In the genomic region with DNA sequence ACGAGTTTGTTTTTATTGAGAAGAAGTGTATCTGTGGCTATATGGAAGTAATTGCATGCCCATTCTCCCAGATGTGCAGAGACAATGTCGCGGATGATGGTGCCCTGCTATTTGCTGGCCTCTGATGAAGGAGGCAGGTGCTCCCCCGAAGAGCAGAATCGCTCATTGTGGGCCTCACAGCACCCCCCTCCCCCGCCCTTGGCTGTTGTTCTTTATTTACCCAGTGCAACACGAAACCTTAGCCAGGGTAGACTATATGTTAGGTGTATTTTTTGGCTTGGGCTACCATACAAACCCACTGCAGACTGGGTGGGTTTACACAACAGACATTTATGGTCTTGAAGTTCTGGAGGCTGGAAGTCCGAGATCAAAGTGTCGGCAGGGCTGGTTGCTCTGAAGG, we compare ENCODE assay signal across 25 cellular contexts. TPM values are rescaled to one million over a fixed set of nuclear protein-coding genes. Genes with fewer than 3 reads are reported as not detected.
"Had no signal": no experiment of that assay in that cellular context is flagged by ENCODE, and none has a peak within 500 bp of the region (broad histone marks: within the 10 kb centered on the region; RNA-seq: fewer than 3 reads in every experiment).

No MANE protein-coding gene starts in this region.

- H3K4me3 Mint-ChIP-seq: activated CD8-positive, alpha-beta memory T cell treated with anti-CD3 and anti-CD28 coated beads, Interleukin-2, amount 10 ng/mL, durations not matched to agents 7 days and 5 days; activated naive CD8-positive, alpha-beta T cell treated with anti-CD3 and anti-CD28 coated beads, Interleukin-2, amount 50 U/mL, for 24 hours; activated T-cell treated with anti-CD3 and anti-CD28 coated beads, Interleukin-2, amount 50 U/mL, for 24 hours; activated T-helper 1 cell treated with anti-CD3 and anti-CD28 coated beads, Interleukin-12 subunit alpha, Interleukin-12 subunit beta, Interleukin-2, Interleukin-4 antibody, amounts not matched to agents 30 ng/mL and 10 ng/mL and 1 ng/mL, durations not matched to agents 14 hours and 24 hours and 36 hours; T-helper 1 cell treated with Interleukin-12 subunit alpha and Interleukin-12 subunit beta and Interleukin-4 antibody, amounts not matched to agents 30 μg/mL and 1 μg/mL, for 36 hours; WTC11 had no signal

- H3K27ac Mint-ChIP-seq: activated CD8-positive, alpha-beta memory T cell treated with anti-CD3 and anti-CD28 coated beads, Interleukin-2, amount 10 ng/mL, durations not matched to agents 7 days and 5 days; activated naive CD4-positive, alpha-beta T cell treated with anti-CD3 and anti-CD28 coated beads, Interleukin-2, amount 50 U/mL, for 72 hours; activated naive CD8-positive, alpha-beta T cell treated with anti-CD3 and anti-CD28 coated beads, Interleukin-2, amount 50 U/mL, for 24 hours; activated T-cell treated with anti-CD3 and anti-CD28 coated beads, Interleukin-2, amount 50 U/mL, for 24 hours; activated T-helper 1 cell treated with anti-CD3 and anti-CD28 coated beads, Interleukin-12 subunit alpha, Interleukin-12 subunit beta, Interleukin-2, Interleukin-4 antibody, amounts not matched to agents 30 ng/mL and 10 ng/mL and 1 ng/mL, durations not matched to agents 14 hours and 24 hours and 36 hours; T-helper 1 cell treated with Interleukin-12 subunit alpha and Interleukin-12 subunit beta and Interleukin-4 antibody, amounts not matched to agents 30 μg/mL and 1 μg/mL, for 36 hours; WTC11 had no signal

- H3K4me1 ChIP-seq: SJCRH30 had no signal

- DNase-seq: activated CD4-positive, alpha-beta T cell treated with anti-CD3 and anti-CD28 coated beads for 48 hours; activated CD4-positive, alpha-beta T cell treated with anti-CD3 and anti-CD28 coated beads, Interleukin-2, amount 50 U/mL, for 48 hours; activated CD4-positive, CD25-positive, alpha-beta regulatory T cell treated with anti-CD3 and anti-CD28 coated beads, Interleukin-2, amount 50 U/mL, for 72 hours; activated CD8-positive, alpha-beta memory T cell treated with anti-CD3 and anti-CD28 coated beads, Interleukin-2, amount 10 ng/mL, durations not matched to agents 7 days and 5 days; activated effector memory CD4-positive, alpha-beta T cell treated with Interleukin-2 at 50 U/mL for 16 hours; activated naive CD4-positive, alpha-beta T cell; activated naive CD8-positive, alpha-beta T cell treated with anti-CD3 and anti-CD28 coated beads, Interleukin-2, amount 50 U/mL, for 24 hours; activated T-cell treated with anti-CD3 and anti-CD28 coated beads, Interleukin-2, amount 50 U/mL, for 24 hours; amniotic stem cell; body of pancreas; central memory CD4-positive, alpha-beta T cell; MG63; MV-4-11; NCI-H1092 treated with DMSO at 0.1 percent for 48 hours; NCI-H1436; NCI-H187 treated with DMSO at 0.1 percent for 48 hours; NK-92 treated with Interleukin-12 subunit alpha and Interleukin-12 subunit beta, amount 100 ng/mL, for 24 hours; OCI-M1; RPMI8226; SJCRH30 had no signal

- H3K36me3 Mint-ChIP-seq: activated CD8-positive, alpha-beta memory T cell treated with anti-CD3 and anti-CD28 coated beads, Interleukin-2, amount 10 ng/mL, durations not matched to agents 7 days and 5 days; activated naive CD4-positive, alpha-beta T cell treated with anti-CD3 and anti-CD28 coated beads, Interleukin-2, amount 50 U/mL, for 72 hours; WTC11 had no signal

- H3K9me3 ChIP-seq: ascending aorta, body of pancreas, MG63, SJCRH30 had no signal

- H3K27ac ChIP-seq: ascending aorta, body of pancreas, SJCRH30 had no signal

- H3K4me3 ChIP-seq: ascending aorta, body of pancreas, MG63, SJCRH30 had no signal

- H3K36me3 ChIP-seq: ascending aorta, MG63, SJCRH30 had no signal

- H3K9me3 Mint-ChIP-seq: activated naive CD4-positive, alpha-beta T cell treated with anti-CD3 and anti-CD28 coated beads, Interleukin-2, amount 50 U/mL, for 72 hours; activated naive CD8-positive, alpha-beta T cell treated with anti-CD3 and anti-CD28 coated beads, Interleukin-2, amount 50 U/mL, for 24 hours; activated T-cell treated with anti-CD3 and anti-CD28 coated beads, Interleukin-2, amount 50 U/mL, for 24 hours; activated T-helper 1 cell treated with anti-CD3 and anti-CD28 coated beads, Interleukin-12 subunit alpha, Interleukin-12 subunit beta, Interleukin-2, Interleukin-4 antibody, amounts not matched to agents 30 ng/mL and 10 ng/mL and 1 ng/mL, durations not matched to agents 14 hours and 24 hours and 36 hours; T-helper 1 cell treated with Interleukin-12 subunit alpha and Interleukin-12 subunit beta and Interleukin-4 antibody, amounts not matched to agents 30 μg/mL and 1 μg/mL, for 36 hours had no signal

RNA-seq across cellular contexts. Expression of a gene that starts 3.4 kb away (rescaled TPM):
- total RNA-seq: SJCRH30 had no signal
